In genomic region chr17:61414936-61415251, GRCh38 we compare ENCODE assay signal across 18 cellular contexts. TPM values are rescaled to one million over a fixed set of nuclear protein-coding genes. Genes with fewer than 3 reads are reported as not detected.
"Had no signal": no experiment of that assay in that cellular context is flagged by ENCODE, and none has a peak within 500 bp of the region (broad histone marks: within the 10 kb centered on the region; RNA-seq: fewer than 3 reads in every experiment).

No MANE protein-coding gene starts in this region.

- H3K4me3 ChIP-seq: hepatocyte, psoas muscle had no signal

- H3K27me3 ChIP-seq: hepatocyte had no signal

- H3K4me3 Mint-ChIP-seq: activated B cell treated with CpG ODN at 0.5 μM for 24 hours; activated CD4-positive, alpha-beta T cell treated with anti-CD3 and anti-CD28 coated beads, Interleukin-2, amount 10 ng/mL, durations not matched to agents 7 days and 5 days; activated naive CD4-positive, alpha-beta T cell treated with anti-CD3 and anti-CD28 coated beads, Interleukin-2, amount 50 U/mL, for 24 hours; naive thymus-derived CD4-positive, alpha-beta T cell; T-helper 1 cell treated with Interleukin-12 subunit alpha and Interleukin-12 subunit beta and Interleukin-4 antibody, amounts not matched to agents 30 μg/mL and 1 μg/mL, for 36 hours; type B pancreatic cell had no signal

- H3K36me3 Mint-ChIP-seq: activated naive CD4-positive, alpha-beta T cell treated with anti-CD3 and anti-CD28 coated beads, Interleukin-2, amount 50 U/mL, for 24 hours; naive thymus-derived CD4-positive, alpha-beta T cell; type B pancreatic cell had no signal

- H2AFZ ChIP-seq: hepatocyte had no signal

- H3K9me3 ChIP-seq: psoas muscle had no signal

- ATAC-seq: naive thymus-derived CD4-positive, alpha-beta T cell; psoas muscle; sciatic nerve had no signal

- H3K27ac ChIP-seq: epithelial cell of prostate, hepatocyte, psoas muscle had no signal

- H3K27ac Mint-ChIP-seq: activated B cell treated with CpG ODN at 0.5 μM for 24 hours; activated CD4-positive, alpha-beta T cell treated with anti-CD3 and anti-CD28 coated beads, Interleukin-2, amount 10 ng/mL, durations not matched to agents 7 days and 5 days; activated naive CD4-positive, alpha-beta T cell treated with anti-CD3 and anti-CD28 coated beads, Interleukin-2, amount 50 U/mL, for 24 hours; naive thymus-derived CD4-positive, alpha-beta T cell; T-helper 1 cell treated with Interleukin-12 subunit alpha and Interleukin-12 subunit beta and Interleukin-4 antibody, amounts not matched to agents 30 μg/mL and 1 μg/mL, for 36 hours; type B pancreatic cell had no signal

- DNase-seq: activated B cell treated with CpG ODN at 0.5 μM for 24 hours; activated CD4-positive, alpha-beta T cell treated with anti-CD3 and anti-CD28 coated beads, Interleukin-2, amount 10 ng/mL, durations not matched to agents 7 days and 5 days; activated CD8-positive, alpha-beta memory T cell treated with anti-CD3 and anti-CD28 coated beads for 24 hours; activated effector memory CD4-positive, alpha-beta T cell treated with Interleukin-2 at 50 U/mL for 16 hours; central memory CD4-positive, alpha-beta T cell; effector memory CD4-positive, alpha-beta T cell; naive thymus-derived CD4-positive, alpha-beta T cell; occipital lobe; stimulated activated naive CD4-positive, alpha-beta T cell had no signal

- H3K9me3 Mint-ChIP-seq: activated B cell treated with CpG ODN at 0.5 μM for 24 hours; activated CD4-positive, alpha-beta T cell treated with anti-CD3 and anti-CD28 coated beads, Interleukin-2, amount 10 ng/mL, durations not matched to agents 7 days and 5 days; activated naive CD4-positive, alpha-beta T cell treated with anti-CD3 and anti-CD28 coated beads, Interleukin-2, amount 50 U/mL, for 24 hours; T-helper 1 cell treated with Interleukin-12 subunit alpha and Interleukin-12 subunit beta and Interleukin-4 antibody, amounts not matched to agents 30 μg/mL and 1 μg/mL, for 36 hours; type B pancreatic cell had no signal

RNA-seq across cellular contexts. Expression of gene TBX2, which starts 15.3 kb away (rescaled TPM):
- total RNA-seq: activated B cell treated with CpG ODN at 0.5 μM for 24 hours; activated CD4-positive, alpha-beta T cell treated with anti-CD3 and anti-CD28 coated beads, Interleukin-2, amount 10 ng/mL, durations not matched to agents 7 days and 5 days; naive thymus-derived CD4-positive, alpha-beta T cell had no signal
- polyA plus RNA-seq: naive thymus-derived CD4-positive, alpha-beta T cell had no signal

RNA-seq across cellular contexts. Expression of gene TBX4, which starts 37.3 kb away (rescaled TPM):
- total RNA-seq: activated B cell treated with CpG ODN at 0.5 μM for 24 hours; activated CD4-positive, alpha-beta T cell treated with anti-CD3 and anti-CD28 coated beads, Interleukin-2, amount 10 ng/mL, durations not matched to agents 7 days and 5 days; kidney epithelial cell; lung microvascular endothelial cell; naive thymus-derived CD4-positive, alpha-beta T cell; occipital lobe; sciatic nerve had no signal
- polyA plus RNA-seq: naive thymus-derived CD4-positive, alpha-beta T cell; psoas muscle had no signal
